ENCODE assay signal across 13 cellular contexts in the genomic region with DNA sequence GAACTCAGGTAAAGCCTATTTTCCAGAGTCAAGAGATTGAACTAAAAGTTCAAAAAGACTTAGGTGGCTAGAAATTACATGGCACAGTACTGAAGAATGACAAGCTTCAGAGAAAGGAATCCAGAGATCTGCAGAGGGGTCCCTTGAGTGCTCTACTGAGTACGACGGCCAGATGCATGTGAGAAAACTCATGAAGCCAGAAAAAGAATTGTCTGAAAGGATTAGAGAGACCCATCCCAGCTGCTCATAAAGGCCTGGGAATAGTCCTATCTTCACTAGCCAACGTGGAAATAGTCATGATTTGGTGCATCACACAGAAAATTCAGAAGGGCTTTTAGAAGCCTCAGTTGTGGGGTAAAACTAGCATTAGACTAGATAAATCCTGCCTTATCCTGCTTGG.
A peak's percentile ranks its signal among the peaks of the same experiment; 100 is the strongest.
DNase-seq lines count a peak whose midpoint lies in the region; ATAC-seq lines count a peak whose summit lies in the region.
"Had no signal": no experiment of that assay in that cellular context is flagged by ENCODE, and none has a peak within 500 bp of the region (broad histone marks: within the 10 kb centered on the region; RNA-seq: fewer than 3 reads in every experiment).

No MANE protein-coding gene starts in this region.

- DNase-seq in Right ventricle myocardium inferior (ENCODE audit: missing footprints) (no peak), cardiac septum (ENCODE audit: low spot score) (no peak), left ventricle myocardium superior (no peak), left cardiac atrium (no peak)
- DNase-seq: AML-193; Caco-2; Calu3; CD4-positive, alpha-beta T cell; CD8-positive, alpha-beta T cell; DMS79 treated with DMSO at 0.1 percent for 48 hours; GF-D8 had no signal

- intact Hi-C loops in Right ventricle myocardium inferior (cut with DNase I), result no loop called here
- intact Hi-C loops in cardiac septum (cut with DNase I), result no loop called here
- intact Hi-C loops in left ventricle myocardium superior (cut with micrococcal nuclease), result no loop called here
- intact Hi-C loops in left cardiac atrium (cut with DNase I), result no loop called here

- ATAC-seq in Right ventricle myocardium inferior, result peak; percentile 72
- peak; percentile 76 for ATAC-seq in left ventricle myocardium superior
- ATAC-seq in left cardiac atrium, result no peak
- no peak for ATAC-seq in HG03025 (IDR thresholded peaks at IDR 0.05; ENCODE audit: low FRiP score, unreplicated experiment)
- ATAC-seq: A549; CD8-positive, alpha-beta T cell had no signal

Comparison
In these comparisons a context has a peak if more than half of its experiments do, and no peak if none do; other contexts are left out.
1. ATAC-seq: peak in Right ventricle myocardium inferior (single experiment) and left ventricle myocardium superior (single experiment); none in left cardiac atrium (0 of 2) and HG03025 (single experiment).